1 cellular context compared by ENCODE assay signal in genomic region chr5:141476132-141476909, GRCh38.
A peak's percentile ranks its signal among the peaks of the same experiment; 100 is the strongest.
TF ChIP-seq lines count a peak whose summit lies in the region.

No MANE protein-coding gene starts in this region.

TF ChIP-seq in HEK293, 187 proteins besides CTCF, POLR2A, EP300 and RAD21 (continued from another document):
- TF ChIP-seq ZNF148 (tag by site-specific recombination; IDR thresholded peaks at IDR 0.05; ENCODE audit: borderline replicate concordance) (no peak), ZNF610 (tag by site-specific recombination; IDR thresholded peaks at IDR 0.05; ENCODE audit: borderline replicate concordance) (no peak), ZNF10 (tag by site-specific recombination; IDR thresholded peaks at IDR 0.05) (no peak), ZNF2 (tag by site-specific recombination; IDR thresholded peaks at IDR 0.05) (0 out of 2 replicates have a peak, but pooled peaks have one; percentile 14), REST (tag by site-specific recombination; IDR thresholded peaks at IDR 0.05) (peak; percentile 61), ZNF16 (tag by site-specific recombination; IDR thresholded peaks at IDR 0.05; ENCODE audit: low read depth) (no peak), ATF2 (tag by site-specific recombination; IDR thresholded peaks at IDR 0.05; ENCODE audit: low read depth) (no peak), HOXD13 (CRISPR knock-in tag; IDR thresholded peaks at IDR 0.05; ENCODE audit: borderline replicate concordance) (no peak), ZBTB10 (tag by site-specific recombination; IDR thresholded peaks at IDR 0.05) (peak; percentile 12; the same call in 1 of the 2 replicates), ZBTB26 (tag by site-specific recombination; optimal IDR thresholded peaks at IDR 0.05) (peak; percentile 81), ZNF660 (tag by site-specific recombination; IDR thresholded peaks at IDR 0.05) (no peak; the same call in 1 of the 2 replicates), TCF7L2 (IDR thresholded peaks at IDR 0.05; ENCODE audit: borderline replicate concordance, low read depth, low read length) (no peak), ZNF341 (tag by site-specific recombination; IDR thresholded peaks at IDR 0.05; ENCODE audit: low read depth) (0 out of 2 replicates have a peak, but pooled peaks have one; percentile 14), ZNF404 (tag by site-specific recombination; IDR thresholded peaks at IDR 0.05) (no peak), ZNF513 (tag by site-specific recombination; IDR thresholded peaks at IDR 0.05) (no peak), ZBTB8A (tag by site-specific recombination; IDR thresholded peaks at IDR 0.05) (peak; percentile 44; the same call in 1 of the 2 replicates)
TF ChIP-seq in HEK293: peak in this region for 12.
